8 cellular contexts compared by ENCODE assay signal in the genomic region with DNA sequence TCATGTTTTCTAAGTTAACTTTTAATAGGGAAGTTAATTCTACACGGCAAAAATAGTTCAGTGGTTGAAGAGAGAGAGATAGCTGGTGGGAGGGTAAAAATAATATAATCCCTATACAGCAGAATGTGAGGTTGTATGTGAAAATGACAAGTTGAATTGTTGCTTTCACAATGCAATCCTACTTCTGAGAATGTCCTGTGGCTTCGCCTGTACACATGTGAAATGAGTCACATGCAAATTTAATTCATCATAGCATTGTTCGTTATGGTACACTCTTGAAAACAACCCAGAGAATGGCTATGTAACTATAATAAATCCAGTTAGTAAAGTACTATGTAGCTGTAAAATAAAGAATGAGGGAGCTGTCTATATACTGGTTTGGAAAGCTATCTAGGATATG. TPM values are rescaled to one million over a fixed set of nuclear protein-coding genes. Genes with fewer than 3 reads are reported as not detected.
DNase-seq lines count a peak whose midpoint lies in the region; ATAC-seq and TF ChIP-seq lines count a peak whose summit lies in the region.

No MANE protein-coding gene starts in this region.

- no peak overlapping the region for H3K4me3 Mint-ChIP-seq in activated CD4-positive, alpha-beta T cell treated with anti-CD3 and anti-CD28 coated beads, Interleukin-2, amount 10 ng/mL, durations not matched to agents 7 days and 5 days

- no peak overlapping the region for H3K27ac Mint-ChIP-seq in activated CD4-positive, alpha-beta T cell treated with anti-CD3 and anti-CD28 coated beads, Interleukin-2, amount 10 ng/mL, durations not matched to agents 7 days and 5 days

- no peak for TF ChIP-seq POLR2A in GM18505 (IDR thresholded peaks at IDR 0.05; ENCODE audit: borderline replicate concordance, extremely low read depth, insufficient read depth, insufficient read length)

- DNase-seq in LHCN-M2 (ENCODE audit: low read depth) (peak; percentile 64), fibroblast of pulmonary artery (ENCODE audit: low read depth) (peak; percentile 52), AML-193 (lab: John Stamatoyannopoulos, UW) (no peak), NCI-H2107 treated with DMSO at 0.1 percent for 48 hours (lab: John Stamatoyannopoulos, UW; ENCODE audit: unreplicated experiment) (no peak)
- no peak for DNase-seq in stimulated activated naive CD4-positive, alpha-beta T cell (lab: John Stamatoyannopoulos, UW)
- no peak for DNase-seq in activated CD4-positive, alpha-beta T cell treated with anti-CD3 and anti-CD28 coated beads, Interleukin-2, amount 10 ng/mL, durations not matched to agents 7 days and 5 days

- ATAC-seq in GM18505 (IDR thresholded peaks at IDR 0.05; ENCODE audit: unreplicated experiment) (peak; percentile 99), GM21619 (IDR thresholded peaks at IDR 0.05; ENCODE audit: unreplicated experiment) (peak; percentile 98)

- H3K36me3 Mint-ChIP-seq in activated CD4-positive, alpha-beta T cell treated with anti-CD3 and anti-CD28 coated beads, Interleukin-2, amount 10 ng/mL, durations not matched to agents 7 days and 5 days (ENCODE audit: low read depth) = peaks cover 16% of the 10 kb centered on the region

- POLR2A ChIA-PET in activated CD4-positive, alpha-beta T cell treated with anti-CD3 and anti-CD28 coated beads, Interleukin-2, amount 10 ng/mL, durations not matched to agents 7 days and 5 days (lab: Charles Lee) = interaction anchor here (0.7 kb wide), 1 partner anchor 8 kb away, joined by 5 read pairs; no protein-coding TSS in a partner anchor

- TF ChIP-seq CTCF in fibroblast of pulmonary artery (IDR thresholded peaks at IDR 0.05; ENCODE audit: low read length, missing control alignments) = no peak

- no peaks in the 10 kb centered on the region for H3K9me3 Mint-ChIP-seq in activated CD4-positive, alpha-beta T cell treated with anti-CD3 and anti-CD28 coated beads, Interleukin-2, amount 10 ng/mL, durations not matched to agents 7 days and 5 days

- peaks cover 17% of the 10 kb centered on the region for H3K4me1 Mint-ChIP-seq in activated CD4-positive, alpha-beta T cell treated with anti-CD3 and anti-CD28 coated beads, Interleukin-2, amount 10 ng/mL, durations not matched to agents 7 days and 5 days

- CTCF ChIA-PET in activated CD4-positive, alpha-beta T cell treated with anti-CD3 and anti-CD28 coated beads, Interleukin-2, amount 10 ng/mL, durations not matched to agents 7 days and 5 days (lab: Charles Lee) = interaction anchor here (0.8 to 1.2 kb wide), 3 partner anchors 8 to 46 kb away, joined by 3 to 4 read pairs (median 3); no protein-coding TSS in a partner anchor

- H3K27me3 Mint-ChIP-seq in activated CD4-positive, alpha-beta T cell treated with anti-CD3 and anti-CD28 coated beads, Interleukin-2, amount 10 ng/mL, durations not matched to agents 7 days and 5 days = no peaks in the 10 kb centered on the region

- H3K4me3 ChIP-seq in fibroblast of pulmonary artery (replicated peaks; ENCODE audit: low read depth, low read length) = no peak overlapping the region

RNA-seq across cellular contexts. Expression of a gene that starts 46.1 kb away (rescaled TPM):
- 9.7 and 10.9 TPM in 2 replicates for total RNA-seq in LHCN-M2 (2014; rRNA removed)
- 3.6 TPM for polyA plus RNA-seq in LHCN-M2 (2012)
- 1 to 10 TPM; 7.5 to 8.3 TPM for total RNA-seq in activated CD4-positive, alpha-beta T cell treated with anti-CD3 and anti-CD28 coated beads, Interleukin-2, amount 10 ng/mL, durations not matched to agents 7 days and 5 days

Comparison
In these comparisons a context has a peak if more than half of its experiments do, and no peak if none do; other contexts are left out.
1. DNase-seq: peak in LHCN-M2 (single experiment) and fibroblast of pulmonary artery (single experiment); none in AML-193 (0 of 2), stimulated activated naive CD4-positive, alpha-beta T cell (0 of 6), activated CD4-positive, alpha-beta T cell treated with anti-CD3 and anti-CD28 coated beads, Interleukin-2, amount 10 ng/mL, durations not matched to agents 7 days and 5 days (single experiment) and NCI-H2107 treated with DMSO at 0.1 percent for 48 hours (single experiment).